ENCODE assay signal across 1 cellular context in the genomic region with DNA sequence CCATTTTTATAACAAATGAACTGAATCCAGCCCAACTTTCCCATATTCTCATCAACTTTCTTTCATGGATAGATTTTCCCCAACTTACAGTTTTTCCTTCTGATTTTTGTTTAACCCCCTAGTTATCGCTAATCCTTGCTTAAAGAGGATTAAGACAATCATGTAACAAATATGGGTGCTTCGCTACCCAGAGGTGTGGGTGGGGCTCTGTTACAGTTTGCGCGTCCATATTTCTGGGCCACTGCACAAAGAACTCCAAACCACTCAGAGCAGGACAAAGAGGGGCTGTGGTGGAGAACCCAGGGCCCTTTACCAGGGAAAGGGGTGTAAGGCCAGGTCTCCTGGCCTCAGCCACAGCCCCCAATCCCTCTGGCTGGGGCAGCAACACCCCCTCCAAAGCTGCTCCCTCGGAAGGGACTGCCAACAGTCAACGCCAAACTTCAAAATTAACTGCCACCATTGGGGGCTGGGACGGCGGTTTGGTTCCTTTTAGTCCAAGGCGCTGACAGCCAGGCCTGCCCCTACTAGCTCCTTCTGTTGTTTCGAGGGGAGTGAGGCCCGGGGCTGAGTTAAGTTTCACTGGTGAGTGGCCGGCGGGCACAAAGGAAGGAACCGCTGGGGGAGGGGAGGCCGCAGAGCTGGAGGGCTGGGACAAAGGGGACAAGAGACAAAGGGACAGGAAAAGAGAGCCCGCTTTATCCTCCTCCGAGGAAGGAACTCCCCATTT.
TF ChIP-seq lines count a peak whose summit lies in the region.

No MANE protein-coding gene starts in this region.

TF ChIP-seq in neural cell, 6 proteins besides CTCF, POLR2A, EP300 and RAD21:
- TF ChIP-seq, protein P1, sequence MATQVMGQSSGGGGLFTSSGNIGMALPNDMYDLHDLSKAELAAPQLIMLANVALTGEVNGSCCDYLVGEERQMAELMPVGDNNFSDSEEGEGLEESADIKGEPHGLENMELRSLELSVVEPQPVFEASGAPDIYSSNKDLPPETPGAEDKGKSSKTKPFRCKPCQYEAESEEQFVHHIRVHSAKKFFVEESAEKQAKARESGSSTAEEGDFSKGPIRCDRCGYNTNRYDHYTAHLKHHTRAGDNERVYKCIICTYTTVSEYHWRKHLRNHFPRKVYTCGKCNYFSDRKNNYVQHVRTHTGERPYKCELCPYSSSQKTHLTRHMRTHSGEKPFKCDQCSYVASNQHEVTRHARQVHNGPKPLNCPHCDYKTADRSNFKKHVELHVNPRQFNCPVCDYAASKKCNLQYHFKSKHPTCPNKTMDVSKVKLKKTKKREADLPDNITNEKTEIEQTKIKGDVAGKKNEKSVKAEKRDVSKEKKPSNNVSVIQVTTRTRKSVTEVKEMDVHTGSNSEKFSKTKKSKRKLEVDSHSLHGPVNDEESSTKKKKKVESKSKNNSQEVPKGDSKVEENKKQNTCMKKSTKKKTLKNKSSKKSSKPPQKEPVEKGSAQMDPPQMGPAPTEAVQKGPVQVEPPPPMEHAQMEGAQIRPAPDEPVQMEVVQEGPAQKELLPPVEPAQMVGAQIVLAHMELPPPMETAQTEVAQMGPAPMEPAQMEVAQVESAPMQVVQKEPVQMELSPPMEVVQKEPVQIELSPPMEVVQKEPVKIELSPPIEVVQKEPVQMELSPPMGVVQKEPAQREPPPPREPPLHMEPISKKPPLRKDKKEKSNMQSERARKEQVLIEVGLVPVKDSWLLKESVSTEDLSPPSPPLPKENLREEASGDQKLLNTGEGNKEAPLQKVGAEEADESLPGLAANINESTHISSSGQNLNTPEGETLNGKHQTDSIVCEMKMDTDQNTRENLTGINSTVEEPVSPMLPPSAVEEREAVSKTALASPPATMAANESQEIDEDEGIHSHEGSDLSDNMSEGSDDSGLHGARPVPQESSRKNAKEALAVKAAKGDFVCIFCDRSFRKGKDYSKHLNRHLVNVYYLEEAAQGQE (IDR thresholded peaks at IDR 0.05; ENCODE audit: borderline replicate concordance), result no peak
- TF ChIP-seq EZH2 (IDR thresholded peaks at IDR 0.05; ENCODE audit: borderline replicate concordance, insufficient read depth, low read length, poor library complexity, severe bottlenecking) (no peak), MXI1 (conservative IDR thresholded peaks at IDR 0.05; ENCODE audit: poor library complexity, severe bottlenecking) (no peak), POLR2AphosphoS5 (IDR thresholded peaks at IDR 0.05) (no peak), TAF1 (IDR thresholded peaks at IDR 0.05; ENCODE audit: low read depth) (no peak), SMC3 (conservative IDR thresholded peaks at IDR 0.05; ENCODE audit: poor library complexity) (no peak)
